ENCODE assay signal across 8 cellular contexts in the genomic region with DNA sequence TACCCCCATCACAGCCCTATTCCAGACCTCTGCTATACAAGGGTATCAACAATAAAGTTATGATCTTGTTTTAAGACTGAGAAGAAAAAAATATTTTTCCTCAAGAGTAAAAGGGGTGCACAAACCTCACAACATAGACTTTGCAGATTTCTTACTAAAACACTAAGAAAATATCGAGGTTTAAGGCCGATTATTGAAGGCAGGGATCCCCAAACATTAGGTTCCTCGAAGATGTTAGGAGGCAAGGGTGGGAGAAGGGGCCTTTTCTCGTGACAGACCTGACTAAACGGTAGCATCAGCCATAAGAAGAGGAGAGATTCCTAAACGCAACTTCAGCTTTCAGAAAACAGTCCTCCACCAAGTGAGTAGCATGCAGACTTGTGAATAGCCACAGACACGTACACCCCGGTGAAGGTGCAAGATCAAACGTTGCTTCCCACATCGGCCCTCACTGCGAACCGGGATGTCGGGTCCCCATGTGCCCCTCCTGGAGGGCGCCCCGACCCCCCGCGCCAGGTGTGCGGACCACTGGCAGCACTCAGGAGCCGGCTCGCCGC. TPM values are rescaled to one million over a fixed set of nuclear protein-coding genes. Genes with fewer than 3 reads are reported as not detected.
A peak's percentile ranks its signal among the peaks of the same experiment; 100 is the strongest.
DNase-seq lines count a peak whose midpoint lies in the region; ATAC-seq, FAIRE-seq and TF ChIP-seq lines count a peak whose summit lies in the region.

No MANE protein-coding gene starts in this region.

- no peaks in the 10 kb centered on the region for H3K27me3 ChIP-seq in BJ (ENCODE audit: control insufficient read depth, insufficient read depth, low read length)

- H3K27ac ChIP-seq in temporal lobe (ENCODE audit: low read depth, low read length): peak overlapping the region; percentile 45

- no peaks in the 10 kb centered on the region for H3K27me3 Mint-ChIP-seq in T-cell
- no peaks in the 10 kb centered on the region for H3K27me3 Mint-ChIP-seq in dendritic cell treated with granulocyte-macrophage colony-stimulating factor and Interleukin-4, amounts not matched to agents 40 ng/mL and 50 ng/mL, for 4 days

- H3K9me3 Mint-ChIP-seq in T-cell: no peaks in the 10 kb centered on the region
- H3K9me3 Mint-ChIP-seq in dendritic cell treated with granulocyte-macrophage colony-stimulating factor and Interleukin-4, amounts not matched to agents 40 ng/mL and 50 ng/mL, for 4 days: no peaks in the 10 kb centered on the region

- peak overlapping the region; percentile 86 to 89 (median 87) for H3K4me3 Mint-ChIP-seq in T-cell
- peak overlapping the region; percentile 87 for H3K4me3 Mint-ChIP-seq in dendritic cell treated with granulocyte-macrophage colony-stimulating factor and Interleukin-4, amounts not matched to agents 40 ng/mL and 50 ng/mL, for 4 days

- TF ChIP-seq CTCF in BJ (IDR thresholded peaks at IDR 0.05; ENCODE audit: insufficient read depth, low read depth, low read length): no peak

- peaks cover 47 to 53% (median 50%) of the 10 kb centered on the region in 3 donors for H3K4me1 Mint-ChIP-seq in T-cell
- peaks cover 40% of the 10 kb centered on the region for H3K4me1 Mint-ChIP-seq in dendritic cell treated with granulocyte-macrophage colony-stimulating factor and Interleukin-4, amounts not matched to agents 40 ng/mL and 50 ng/mL, for 4 days (ENCODE audit: low read depth)

- peak overlapping the region; percentile 85 for H3K4me3 ChIP-seq in BJ (ENCODE audit: low read depth, low read length)

- H3K27ac Mint-ChIP-seq in T-cell: peak overlapping the region; percentile 55 to 87
- peak overlapping the region; percentile 89 for H3K27ac Mint-ChIP-seq in dendritic cell treated with granulocyte-macrophage colony-stimulating factor and Interleukin-4, amounts not matched to agents 40 ng/mL and 50 ng/mL, for 4 days

- POLR2A ChIA-PET in BJ (lab: Charles Lee) (no interaction called here), T-cell (lab: Charles Lee) (no interaction called here)

- peak; percentile 17 for ATAC-seq in HG03571 (IDR thresholded peaks at IDR 0.05; ENCODE audit: unreplicated experiment)
- peak; percentile 38 to 51 (median 40) for ATAC-seq in T-cell (replicated peaks in 1 of 4)
- no peak for ATAC-seq in HG02759 (IDR thresholded peaks at IDR 0.05; ENCODE audit: unreplicated experiment)

- CTCF ChIA-PET in BJ (lab: Yijun Ruan, JAX): no interaction called here
- CTCF ChIA-PET in T-cell (lab: Charles Lee): interaction anchor here in 1 of 2 donors (1.0 kb wide), 1 partner anchor 19 kb away, joined by 3 read pairs; no protein-coding TSS in a partner anchor

- H3K36me3 Mint-ChIP-seq in T-cell: no peaks in the 10 kb centered on the region
- H3K36me3 Mint-ChIP-seq in dendritic cell treated with granulocyte-macrophage colony-stimulating factor and Interleukin-4, amounts not matched to agents 40 ng/mL and 50 ng/mL, for 4 days (ENCODE audit: low read depth): peaks cover 15% of the 10 kb centered on the region

- intact Hi-C loops in dendritic cell treated with granulocyte-macrophage colony-stimulating factor and Interleukin-4, amounts not matched to agents 40 ng/mL and 50 ng/mL, for 4 days (cut with micrococcal nuclease): no loop called here

- no peaks in the 10 kb centered on the region for H3K36me3 ChIP-seq in BJ (ENCODE audit: control insufficient read depth, insufficient read depth, low read length)

- FAIRE-seq in GM18507 (lab: Jason Lieb, UNC): peak; percentile 62

- DNase-seq in BJ (ENCODE audit: low read depth): no peak
- DNase-seq in GM18507 (ENCODE audit: extremely low spot score, insufficient read length, low read depth): no peak
- DNase-seq in T-cell: peak in 28 of 34 experiments; percentile 2 to 53 (median 22)
- peak; percentile 30 to 38 for DNase-seq in lung microvascular endothelial cell (ENCODE audit: low read depth in 2 of 2)

RNA-seq across cellular contexts. Expression of a gene that starts 0.7 kb away (rescaled TPM):
- polyA plus RNA-seq in BJ (2011; rRNA removed): 5.5 and 5.6 TPM in 2 replicates
- polyA minus RNA-seq in BJ (2011; rRNA and poly(A)+ RNA removed): 7.7 and 10.5 TPM in 2 replicates
- total RNA-seq in T-cell (10 to 100 TPM; 27.2 to 39.8 (median 31.0) TPM), lung microvascular endothelial cell (7.2 and 8.7 TPM in 2 replicates), temporal lobe (37.9 TPM)

RNA-seq across cellular contexts. Expression of a gene that starts 0.8 kb away (rescaled TPM):
- polyA plus RNA-seq in BJ (2011; rRNA removed): 1.3 and 1.8 TPM in 2 replicates
- 2.4 and 2.7 TPM in 2 replicates for polyA minus RNA-seq in BJ (2011; rRNA and poly(A)+ RNA removed)
- 1 to 10 TPM in 2 of 5 donors, under 1 TPM in 2, not detected in 1; 0.53 to 1.7 (median 0.99) TPM for total RNA-seq in T-cell
- total RNA-seq in lung microvascular endothelial cell: 0.40 and 0.44 TPM in 2 replicates
- total RNA-seq in temporal lobe: 3.4 TPM

Comparison
In these comparisons a context has a peak if more than half of its experiments do, and no peak if none do; other contexts are left out.
1. DNase-seq: peak in T-cell (28 of 34) and lung microvascular endothelial cell (2 of 2); none in BJ (single experiment) and GM18507 (single experiment).